Comparison of ENCODE assay signal across 8 cellular contexts in the genomic region with DNA sequence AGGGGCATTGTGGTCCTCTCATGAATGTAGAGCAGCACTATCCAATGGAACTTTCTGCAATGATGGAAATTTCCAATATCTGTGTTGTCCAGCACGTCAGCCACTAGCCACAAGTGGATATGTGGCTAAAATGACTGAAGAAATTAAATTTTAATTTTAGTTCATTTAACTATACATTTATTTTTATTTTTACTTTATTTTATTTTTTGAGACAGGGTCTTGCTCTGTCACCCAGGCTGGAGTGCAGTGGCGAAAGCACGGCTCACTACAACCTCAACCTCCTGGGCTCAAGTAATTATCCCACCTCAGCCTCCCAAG. TPM values are rescaled to one million over a fixed set of nuclear protein-coding genes. Genes with fewer than 3 reads are reported as not detected.
DNase-seq lines count a peak whose midpoint lies in the region; ATAC-seq, FAIRE-seq and TF ChIP-seq lines count a peak whose summit lies in the region.

No MANE protein-coding gene starts in this region.

- no peak for DNase-seq in cardiac muscle cell (ENCODE audit: low read depth in 1 of 2, low spot score in 1 of 2)
- no peak for DNase-seq in heart right ventricle
- no peak for DNase-seq in astrocyte (ENCODE audit: low read depth)
- no peak for DNase-seq in memory B cell (ENCODE audit: low spot score in 2 of 2)
- DNase-seq in effector memory CD4-positive, alpha-beta T cell, result no peak
- no peak for DNase-seq in NCI-H1105 (lab: John Stamatoyannopoulos, UW)
- no peak for DNase-seq in aorta
- no peak for DNase-seq in HK-2 (ENCODE audit: unreplicated experiment)

- H3K4me3 ChIP-seq in cardiac muscle cell (peak overlapping the region; percentile 57), heart right ventricle (peak overlapping the region in 5 of 10 donors; percentile 33 to 62 (median 55)), astrocyte (ENCODE audit: insufficient read depth, low read depth, low read length) (no peak overlapping the region), aorta (ENCODE audit: low read length in 2 of 2) (no peak overlapping the region)
- no peak overlapping the region for H3K4me3 ChIP-seq in effector memory CD4-positive, alpha-beta T cell (ENCODE audit: insufficient read depth, low read depth, low read length, poor library complexity, severe bottlenecking)

- intact Hi-C loops in heart right ventricle (cut with DNase I), result loop anchor here in 7 of 10 donors (5.0 to 10.0 kb wide), 6 partner anchors 49 to 164 kb away; no protein-coding TSS in a partner anchor
- intact Hi-C loops in aorta (cut with DNase I), result loop anchor here in 1 of 2 donors (1.0 kb wide), 1 partner anchor 163 kb away; no protein-coding TSS in a partner anchor

- WGBS in heart right ventricle, 2 donors, result 68 to 73% methylated on average over 3 of the region's 3 CpGs
- 49 to 75% methylated on average over 3 of the region's 3 CpGs for WGBS in aorta, 2 donors

- no peaks in the 10 kb centered on the region for H3K9me3 Mint-ChIP-seq in astrocyte (ENCODE audit: unreplicated experiment)
- H3K9me3 Mint-ChIP-seq in memory B cell, result no peaks in the 10 kb centered on the region

- ATAC-seq in heart right ventricle, result no peak
- no peak for ATAC-seq in memory B cell (ENCODE audit: low read depth)
- ATAC-seq in aorta (ENCODE audit: low FRiP score), result no peak

- no peak overlapping the region for H2AFZ ChIP-seq in astrocyte (ENCODE audit: low read depth, low read length)

- no peaks in the 10 kb centered on the region for H3K79me2 ChIP-seq in astrocyte (ENCODE audit: insufficient read depth, low read length)

- no peak for FAIRE-seq in astrocyte (lab: Jason Lieb, UNC)

- TF ChIP-seq CTCF in cardiac muscle cell (IDR thresholded peaks at IDR 0.05; ENCODE audit: low read depth, low read length) (no peak), heart right ventricle (IDR thresholded peaks at IDR 0.05) (no peak), astrocyte (IDR thresholded peaks at IDR 0.05; ENCODE audit: insufficient read depth, low read depth, low read length) (no peak)

- H3K27ac ChIP-seq in cardiac muscle cell (no peak overlapping the region), heart right ventricle (peak overlapping the region in 2 of 10 donors; percentile 4 to 11), astrocyte (ENCODE audit: low read depth, low read length) (no peak overlapping the region), aorta (ENCODE audit: low read depth in 1 of 2, low read length in 2 of 2) (no peak overlapping the region)
- H3K27ac ChIP-seq in effector memory CD4-positive, alpha-beta T cell (ENCODE audit: insufficient read depth, low read length, poor library complexity, severe bottlenecking), result no peak overlapping the region

- no peak overlapping the region for H3K9ac ChIP-seq in astrocyte (ENCODE audit: low read length)

- H3K27me3 ChIP-seq in cardiac muscle cell, result no peaks in the 10 kb centered on the region
- H3K27me3 ChIP-seq in heart right ventricle, result peaks cover 0 to 95% (median 0%) of the 10 kb centered on the region in 7 donors
- no peaks in the 10 kb centered on the region for H3K27me3 ChIP-seq in astrocyte (ENCODE audit: insufficient read depth, low read length)
- H3K27me3 ChIP-seq in effector memory CD4-positive, alpha-beta T cell (replicated peaks; ENCODE audit: control insufficient read depth, insufficient read depth, low read length, poor library complexity, severe bottlenecking), result no peaks in the 10 kb centered on the region
- H3K27me3 ChIP-seq in aorta (ENCODE audit: control insufficient read depth in 1 of 2, insufficient read depth in 2 of 2, low read length in 1 of 2), result no peaks in the 10 kb centered on the region

- H4K20me1 ChIP-seq in astrocyte (ENCODE audit: insufficient read depth, low read length), result no peaks in the 10 kb centered on the region

- H3K4me3 Mint-ChIP-seq in astrocyte (ENCODE audit: unreplicated experiment) (no peak overlapping the region), memory B cell (no peak overlapping the region)

- H3K27me3 Mint-ChIP-seq in astrocyte (ENCODE audit: low read depth, unreplicated experiment), result no peaks in the 10 kb centered on the region
- no peaks in the 10 kb centered on the region for H3K27me3 Mint-ChIP-seq in memory B cell

- H3K4me1 ChIP-seq in cardiac muscle cell (ENCODE audit: low read depth) (peaks cover 3% of the 10 kb centered on the region), heart right ventricle (peaks cover 0 to 5% (median 0%) of the 10 kb centered on the region in 9 donors), astrocyte (ENCODE audit: insufficient read depth, low read length) (no peaks in the 10 kb centered on the region), aorta (ENCODE audit: control insufficient read depth in 1 of 2, insufficient read depth in 2 of 2, low read length in 2 of 2) (peaks cover 0 to 2% of the 10 kb centered on the region in 2 donors)
- no peaks in the 10 kb centered on the region for H3K4me1 ChIP-seq in effector memory CD4-positive, alpha-beta T cell (ENCODE audit: control insufficient read depth, insufficient read depth, low read length, poor library complexity, severe bottlenecking)

- H3K4me1 Mint-ChIP-seq in astrocyte (ENCODE audit: low read depth, unreplicated experiment) (no peaks in the 10 kb centered on the region), memory B cell (peaks cover 15% of the 10 kb centered on the region)

- no peaks in the 10 kb centered on the region for H3K36me3 Mint-ChIP-seq in astrocyte (ENCODE audit: low read depth, unreplicated experiment)
- no peaks in the 10 kb centered on the region for H3K36me3 Mint-ChIP-seq in memory B cell

- no peaks in the 10 kb centered on the region for H3K36me3 ChIP-seq in cardiac muscle cell
- H3K36me3 ChIP-seq in heart right ventricle, result no peaks in the 10 kb centered on the region
- no peaks in the 10 kb centered on the region for H3K36me3 ChIP-seq in astrocyte (ENCODE audit: insufficient read depth, low read length)
- H3K36me3 ChIP-seq in effector memory CD4-positive, alpha-beta T cell (ENCODE audit: control insufficient read depth, insufficient read depth, low read length), result no peaks in the 10 kb centered on the region
- H3K36me3 ChIP-seq in aorta (ENCODE audit: control insufficient read depth in 1 of 2, insufficient read depth in 2 of 2, low read length in 1 of 2), result no peaks in the 10 kb centered on the region

- H3K9me3 ChIP-seq in cardiac muscle cell (ENCODE audit: low read depth), result no peaks in the 10 kb centered on the region
- no peaks in the 10 kb centered on the region for H3K9me3 ChIP-seq in heart right ventricle
- no peaks in the 10 kb centered on the region for H3K9me3 ChIP-seq in astrocyte (ENCODE audit: insufficient read depth, low read depth, low read length)
- H3K9me3 ChIP-seq in effector memory CD4-positive, alpha-beta T cell (ENCODE audit: control insufficient read depth, low read length), result no peaks in the 10 kb centered on the region
- H3K9me3 ChIP-seq in aorta (ENCODE audit: control insufficient read depth, low read length), result no peaks in the 10 kb centered on the region

- H3K27ac Mint-ChIP-seq in astrocyte (ENCODE audit: unreplicated experiment), result no peak overlapping the region
- peak overlapping the region; percentile 83 for H3K27ac Mint-ChIP-seq in memory B cell

- H3K4me2 ChIP-seq in astrocyte (ENCODE audit: low read length), result peak overlapping the region; percentile 89

RNA-seq across cellular contexts. Expression of gene RBBP7, which starts 13.3 kb away (rescaled TPM):
- total RNA-seq in cardiac muscle cell (176 and 231 TPM in 2 replicates), heart right ventricle (100 to 1,000 TPM in 8 of 10 donors, 10 to 100 TPM in 2; 88.3 to 125 (median 110) TPM), astrocyte (77.6 and 86.1 TPM in 2 replicates), aorta (10 to 100 TPM; 89.4 to 97.5 TPM)
- polyA plus RNA-seq in cardiac muscle cell (448 and 459 TPM in 2 replicates), heart right ventricle (10 to 100 TPM; 84.6 to 92.6 TPM), aorta (100 to 1,000 TPM in 1 of 2 donors, 10 to 100 TPM in 1; 66.9 to 159 TPM)
